ENCODE assay signal across 10 cellular contexts in genomic region chr18:37393221-37393828, GRCh38.
DNase-seq lines count a peak whose midpoint lies in the region; ATAC-seq and TF ChIP-seq lines count a peak whose summit lies in the region.
"Had no signal": no experiment of that assay in that cellular context is flagged by ENCODE, and none has a peak within 500 bp of the region (broad histone marks: within the 10 kb centered on the region; RNA-seq: fewer than 3 reads in every experiment).

No MANE protein-coding gene starts in this region.

- no peaks in the 10 kb centered on the region for H3K36me3 ChIP-seq in OCI-LY3 (replicated peaks; ENCODE audit: low read depth, low read length)
- H3K36me3 ChIP-seq in iPS-15b (ENCODE audit: control insufficient read depth, insufficient read depth, low read length) = no peaks in the 10 kb centered on the region
- H3K36me3 ChIP-seq in PC-9 (ENCODE audit: low read depth) = no peaks in the 10 kb centered on the region

- CTCF ChIA-PET in PC-9 (lab: Charles Lee) = no interaction called here

- TF ChIP-seq CTCF in OCI-LY3 (IDR thresholded peaks at IDR 0.05; ENCODE audit: low read depth, low read length) (no peak), PC-9 (conservative IDR thresholded peaks at IDR 0.05) (no peak)

- H3K79me2 ChIP-seq in OCI-LY3 (ENCODE audit: low read length) (no peaks in the 10 kb centered on the region), PC-9 (ENCODE audit: low read depth) (no peaks in the 10 kb centered on the region)

- H3F3A ChIP-seq in PC-9 (ENCODE audit: insufficient read depth, low read depth) = no peaks in the 10 kb centered on the region

- H3K9ac ChIP-seq in OCI-LY3 (ENCODE audit: low read length) (peak overlapping the region; percentile 44; the same call in 1 of the 2 replicates), iPS-15b (ENCODE audit: low read depth, low read length) (no peak overlapping the region)

- ATAC-seq in HG03196 (IDR thresholded peaks at IDR 0.05; ENCODE audit: unreplicated experiment) (no peak), HG03439 (IDR thresholded peaks at IDR 0.05; ENCODE audit: unreplicated experiment) (no peak)
- ATAC-seq: activated naive CD8-positive, alpha-beta T cell treated with anti-CD3 and anti-CD28 coated beads, Interleukin-2, amount 50 U/mL, for 24 hours had no signal

- H3K27me3 ChIP-seq in OCI-LY3 (ENCODE audit: low read depth, low read length) = no peaks in the 10 kb centered on the region
- peaks cover 47% of the 10 kb centered on the region for H3K27me3 ChIP-seq in iPS-15b (ENCODE audit: control insufficient read depth, insufficient read depth, low read length)
- no peaks in the 10 kb centered on the region for H3K27me3 ChIP-seq in PC-9 (ENCODE audit: insufficient read depth, low read depth)

- H3K9me3 ChIP-seq in OCI-LY3 (ENCODE audit: insufficient read depth, low read length) (no peaks in the 10 kb centered on the region), iPS-15b (ENCODE audit: control insufficient read depth, insufficient read depth, low read length) (no peaks in the 10 kb centered on the region), PC-9 (ENCODE audit: insufficient read depth, low read depth) (no peaks in the 10 kb centered on the region)

- intact Hi-C loops in PC-9 (cut with micrococcal nuclease; ENCODE audit: unreplicated experiment) = no loop called here

- no peaks in the 10 kb centered on the region for H3K9me2 ChIP-seq in PC-9 (ENCODE audit: insufficient read depth)

- H2AFZ ChIP-seq in OCI-LY3 (ENCODE audit: low read depth, low read length) = no peak overlapping the region
- H2AFZ ChIP-seq in PC-9 = no peak overlapping the region

- H3K4me2 ChIP-seq in OCI-LY3 (ENCODE audit: low read length) (peak overlapping the region; percentile 89), PC-9 (no peak overlapping the region)

- no TSS peak for BruUV-seq in PC-9 (replicated peaks; lab: Mats Ljungman, UMichigan)

- peaks cover 46% of the 10 kb centered on the region for H3K4me1 ChIP-seq in OCI-LY3 (ENCODE audit: low read length)
- peaks cover 10% of the 10 kb centered on the region for H3K4me1 ChIP-seq in iPS-15b (ENCODE audit: control insufficient read depth, insufficient read depth, low read length)
- H3K4me1 ChIP-seq in PC-9 (replicated peaks; ENCODE audit: insufficient read depth) = no peaks in the 10 kb centered on the region

- peak overlapping the region; percentile 62; the same call in 1 of the 2 replicates for H3K4me3 ChIP-seq in OCI-LY3 (ENCODE audit: low read length)
- peak overlapping the region; percentile 41 for H3K4me3 ChIP-seq in iPS-15b (ENCODE audit: low read depth, low read length)
- peak overlapping the region; percentile 45 for H3K4me3 ChIP-seq in skeletal muscle cell (ENCODE audit: low read depth, low read length)
- H3K4me3 ChIP-seq in PC-9 = no peak overlapping the region

- DNase-seq in NCI-H1417 (lab: John Stamatoyannopoulos, UW) (peak in 2 of 3 experiments; percentile 48 to 56), NCI-H1417 treated with DMSO at 0.1 percent for 48 hours (lab: John Stamatoyannopoulos, UW) (no peak), skeletal muscle cell (ENCODE audit: low read depth) (no peak), PC-9 (no peak)
- DNase-seq: activated naive CD8-positive, alpha-beta T cell treated with anti-CD3 and anti-CD28 coated beads, Interleukin-2, amount 50 U/mL, for 24 hours; naive thymus-derived CD4-positive, alpha-beta T cell had no signal

- POLR2A ChIA-PET in PC-9 (lab: Charles Lee; ENCODE audit: unreplicated experiment) = no interaction called here

- H3K27ac ChIP-seq in OCI-LY3 (ENCODE audit: low read length) (peak overlapping the region; percentile 81), PC-9 (no peak overlapping the region)

- no peaks in the 10 kb centered on the region for H4K20me1 ChIP-seq in OCI-LY3 (ENCODE audit: insufficient read depth, low read length)
- no peaks in the 10 kb centered on the region for H4K20me1 ChIP-seq in PC-9 (ENCODE audit: insufficient read depth)

Comparison
In these comparisons a context has a peak if more than half of its experiments do, and no peak if none do; other contexts are left out.
1. DNase-seq: peak in NCI-H1417 (2 of 3); none in NCI-H1417 treated with DMSO at 0.1 percent for 48 hours (single experiment), skeletal muscle cell (single experiment) and PC-9 (0 of 2).